In genomic region chr15:75723847-75724660, GRCh38 we compare ENCODE assay signal across 8 cellular contexts. TPM values are rescaled to one million over a fixed set of nuclear protein-coding genes. Genes with fewer than 3 reads are reported as not detected.
DNase-seq lines count a peak whose midpoint lies in the region; ATAC-seq and TF ChIP-seq lines count a peak whose summit lies in the region.

No MANE protein-coding gene starts in this region.

- peak overlapping the region; percentile 75 for H3K9ac ChIP-seq in muscle layer of colon (ENCODE audit: low read length)

- H3K4me3 ChIP-seq in NB4 (ENCODE audit: low read depth, low read length) (no peak overlapping the region), esophagus squamous epithelium (no peak overlapping the region), muscle layer of colon (ENCODE audit: low read depth in 1 of 2, low read length in 2 of 2) (peak overlapping the region in 1 of 2 donors; percentile 22), testis (no peak overlapping the region)

- peak overlapping the region; percentile 45 to 83 (median 80) for H3K27ac ChIP-seq in esophagus squamous epithelium
- H3K27ac ChIP-seq in muscle layer of colon (ENCODE audit: low read depth, low read length), result peak overlapping the region; percentile 79
- H3K27ac ChIP-seq in testis, result no peak overlapping the region

- no peak overlapping the region for H3K27ac Mint-ChIP-seq in activated CD4-positive, alpha-beta T cell treated with anti-CD3 and anti-CD28 coated beads, Interleukin-2, amount 10 ng/mL, durations not matched to agents 24 days and 14 days

- 46 to 56% methylated on average over 1 to 2 of the region's 9 CpGs for WGBS in esophagus squamous epithelium, 2 donors
- 33 to 46% methylated on average over 6 to 9 of the region's 9 CpGs for WGBS in testis, 2 donors

- DNase-seq in activated naive CD4-positive, alpha-beta T cell treated with Interleukin-2 at 50 U/mL for 16 hours, result peak; percentile 46
- DNase-seq in activated naive CD4-positive, alpha-beta T cell (lab: John Stamatoyannopoulos, UW), result no peak
- peak; percentile 42 for DNase-seq in NB4 (ENCODE audit: low read depth)
- DNase-seq in activated CD4-positive, alpha-beta T cell treated with anti-CD3 and anti-CD28 coated beads, Interleukin-2, amount 10 ng/mL, durations not matched to agents 24 days and 14 days, result peak; percentile 80
- DNase-seq in esophagus squamous epithelium (lab: John Stamatoyannopoulos, UW), result no peak
- peak; percentile 91 for DNase-seq in testis

- H3K4me1 Mint-ChIP-seq in activated CD4-positive, alpha-beta T cell treated with anti-CD3 and anti-CD28 coated beads, Interleukin-2, amount 10 ng/mL, durations not matched to agents 24 days and 14 days, result peaks cover 8% of the 10 kb centered on the region

- H3K9me3 ChIP-seq in esophagus squamous epithelium (no peaks in the 10 kb centered on the region), muscle layer of colon (ENCODE audit: low read length) (no peaks in the 10 kb centered on the region), testis (no peaks in the 10 kb centered on the region)

- H3K27me3 ChIP-seq in esophagus squamous epithelium (no peaks in the 10 kb centered on the region), muscle layer of colon (ENCODE audit: control insufficient read depth in 1 of 2, insufficient read depth in 2 of 2, low read length in 2 of 2) (no peaks in the 10 kb centered on the region), testis (no peaks in the 10 kb centered on the region)

- TF ChIP-seq CTCF in NB4 (IDR thresholded peaks at IDR 0.05; ENCODE audit: low read depth, low read length) (no peak), esophagus squamous epithelium (IDR thresholded peaks at IDR 0.05) (no peak), testis (IDR thresholded peaks at IDR 0.05) (no peak)

- H3K36me3 Mint-ChIP-seq in activated CD4-positive, alpha-beta T cell treated with anti-CD3 and anti-CD28 coated beads, Interleukin-2, amount 10 ng/mL, durations not matched to agents 24 days and 14 days (ENCODE audit: low read depth), result no peaks in the 10 kb centered on the region

- ATAC-seq in HG03196 (IDR thresholded peaks at IDR 0.05; ENCODE audit: unreplicated experiment), result no peak

- H3K4me3 Mint-ChIP-seq in activated CD4-positive, alpha-beta T cell treated with anti-CD3 and anti-CD28 coated beads, Interleukin-2, amount 10 ng/mL, durations not matched to agents 24 days and 14 days, result no peak overlapping the region

- H3K36me3 ChIP-seq in esophagus squamous epithelium (no peaks in the 10 kb centered on the region), muscle layer of colon (ENCODE audit: insufficient read depth, low read length) (no peaks in the 10 kb centered on the region), testis (ENCODE audit: low read depth, missing control alignments) (no peaks in the 10 kb centered on the region)

- H3K4me1 ChIP-seq in esophagus squamous epithelium (peaks cover 24 to 46% (median 28%) of the 10 kb centered on the region in 3 donors), muscle layer of colon (ENCODE audit: insufficient read depth, low read length) (peaks cover 34% of the 10 kb centered on the region), testis (peaks cover 7% of the 10 kb centered on the region)

- no peak for TF ChIP-seq POLR2A in NB4 (IDR thresholded peaks at IDR 0.05; ENCODE audit: extremely low read depth, insufficient read length)
- no peak for TF ChIP-seq POLR2A in esophagus squamous epithelium (IDR thresholded peaks at IDR 0.05)
- TF ChIP-seq POLR2A in testis (IDR thresholded peaks at IDR 0.05), result no peak

- no peaks in the 10 kb centered on the region for H3K9me3 Mint-ChIP-seq in activated CD4-positive, alpha-beta T cell treated with anti-CD3 and anti-CD28 coated beads, Interleukin-2, amount 10 ng/mL, durations not matched to agents 24 days and 14 days

- intact Hi-C loops in activated CD4-positive, alpha-beta T cell treated with anti-CD3 and anti-CD28 coated beads, Interleukin-2, amount 10 ng/mL, durations not matched to agents 24 days and 14 days (cut with micrococcal nuclease), result no loop called here
- intact Hi-C loops in esophagus squamous epithelium (cut with DNase I) (no loop called here), testis (cut with DNase I; ENCODE audit: low total_unique reads) (no loop called here)

- H3K27me3 Mint-ChIP-seq in activated CD4-positive, alpha-beta T cell treated with anti-CD3 and anti-CD28 coated beads, Interleukin-2, amount 10 ng/mL, durations not matched to agents 24 days and 14 days, result peaks cover 4% of the 10 kb centered on the region

RNA-seq across cellular contexts. Expression of gene CSPG4, which starts 11.4 kb away (rescaled TPM):
- not detected in 2 replicates for total RNA-seq in activated CD4-positive, alpha-beta T cell treated with anti-CD3 and anti-CD28 coated beads, Interleukin-2, amount 10 ng/mL, durations not matched to agents 24 days and 14 days
- total RNA-seq in esophagus squamous epithelium, result 10 to 100 TPM in 1 of 4 donors, 1 to 10 TPM in 3; 2.9 to 13.4 (median 4.2) TPM
- 1 to 10 TPM; 5.2 to 6.5 TPM for total RNA-seq in testis
- polyA plus RNA-seq in testis (ENCODE audit: insufficient read depth, low read depth, low replicate concordance), result 4.4 TPM

Comparison
In these comparisons a context has a peak if more than half of its experiments do, and no peak if none do; other contexts are left out.
1. DNase-seq: peak in activated naive CD4-positive, alpha-beta T cell treated with Interleukin-2 at 50 U/mL for 16 hours (single experiment), NB4 (single experiment), activated CD4-positive, alpha-beta T cell treated with anti-CD3 and anti-CD28 coated beads, Interleukin-2, amount 10 ng/mL, durations not matched to agents 24 days and 14 days (single experiment) and testis (single experiment); none in activated naive CD4-positive, alpha-beta T cell (0 of 4) and esophagus squamous epithelium (single experiment).
2. H3K27ac ChIP-seq: peak in esophagus squamous epithelium (4 of 4) and muscle layer of colon (single experiment); none in testis (0 of 2).